ENCODE assay signal across 1 cellular context in the genomic region with DNA sequence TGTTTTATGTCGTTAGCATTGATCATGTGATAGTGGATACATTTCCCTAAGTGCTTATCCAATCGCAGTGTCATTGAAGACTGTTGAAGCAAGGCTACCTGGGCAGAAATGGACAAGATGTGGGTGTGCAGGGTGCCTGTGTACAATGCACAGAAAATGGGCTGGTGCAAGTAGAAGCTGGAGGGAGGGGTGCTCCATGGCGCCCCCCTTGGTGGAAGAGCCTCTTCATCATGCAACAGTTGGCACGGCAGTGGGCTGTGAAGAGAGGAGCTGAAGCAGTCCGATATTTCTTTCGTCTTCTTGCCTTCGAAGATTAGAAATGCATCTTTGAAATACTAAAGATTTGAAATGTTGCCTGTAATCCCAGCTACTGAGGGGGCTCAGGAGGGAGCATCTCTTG.
TF ChIP-seq lines count a peak whose summit lies in the region.

No MANE protein-coding gene starts in this region.

TF ChIP-seq in K562, 482 proteins besides CTCF, POLR2A, EP300 and RAD21:
- TF ChIP-seq, protein P1, sequence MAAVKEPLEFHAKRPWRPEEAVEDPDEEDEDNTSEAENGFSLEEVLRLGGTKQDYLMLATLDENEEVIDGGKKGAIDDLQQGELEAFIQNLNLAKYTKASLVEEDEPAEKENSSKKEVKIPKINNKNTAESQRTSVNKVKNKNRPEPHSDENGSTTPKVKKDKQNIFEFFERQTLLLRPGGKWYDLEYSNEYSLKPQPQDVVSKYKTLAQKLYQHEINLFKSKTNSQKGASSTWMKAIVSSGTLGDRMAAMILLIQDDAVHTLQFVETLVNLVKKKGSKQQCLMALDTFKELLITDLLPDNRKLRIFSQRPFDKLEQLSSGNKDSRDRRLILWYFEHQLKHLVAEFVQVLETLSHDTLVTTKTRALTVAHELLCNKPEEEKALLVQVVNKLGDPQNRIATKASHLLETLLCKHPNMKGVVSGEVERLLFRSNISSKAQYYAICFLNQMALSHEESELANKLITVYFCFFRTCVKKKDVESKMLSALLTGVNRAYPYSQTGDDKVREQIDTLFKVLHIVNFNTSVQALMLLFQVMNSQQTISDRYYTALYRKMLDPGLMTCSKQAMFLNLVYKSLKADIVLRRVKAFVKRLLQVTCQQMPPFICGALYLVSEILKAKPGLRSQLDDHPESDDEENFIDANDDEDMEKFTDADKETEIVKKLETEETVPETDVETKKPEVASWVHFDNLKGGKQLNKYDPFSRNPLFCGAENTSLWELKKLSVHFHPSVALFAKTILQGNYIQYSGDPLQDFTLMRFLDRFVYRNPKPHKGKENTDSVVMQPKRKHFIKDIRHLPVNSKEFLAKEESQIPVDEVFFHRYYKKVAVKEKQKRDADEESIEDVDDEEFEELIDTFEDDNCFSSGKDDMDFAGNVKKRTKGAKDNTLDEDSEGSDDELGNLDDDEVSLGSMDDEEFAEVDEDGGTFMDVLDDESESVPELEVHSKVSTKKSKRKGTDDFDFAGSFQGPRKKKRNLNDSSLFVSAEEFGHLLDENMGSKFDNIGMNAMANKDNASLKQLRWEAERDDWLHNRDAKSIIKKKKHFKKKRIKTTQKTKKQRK (IDR thresholded peaks at IDR 0.05; ENCODE audit: borderline replicate concordance, low read depth, low read length) = no peak
- TF ChIP-seq HDGF (IDR thresholded peaks at IDR 0.05) = no peak
- TF ChIP-seq, protein P2, sequence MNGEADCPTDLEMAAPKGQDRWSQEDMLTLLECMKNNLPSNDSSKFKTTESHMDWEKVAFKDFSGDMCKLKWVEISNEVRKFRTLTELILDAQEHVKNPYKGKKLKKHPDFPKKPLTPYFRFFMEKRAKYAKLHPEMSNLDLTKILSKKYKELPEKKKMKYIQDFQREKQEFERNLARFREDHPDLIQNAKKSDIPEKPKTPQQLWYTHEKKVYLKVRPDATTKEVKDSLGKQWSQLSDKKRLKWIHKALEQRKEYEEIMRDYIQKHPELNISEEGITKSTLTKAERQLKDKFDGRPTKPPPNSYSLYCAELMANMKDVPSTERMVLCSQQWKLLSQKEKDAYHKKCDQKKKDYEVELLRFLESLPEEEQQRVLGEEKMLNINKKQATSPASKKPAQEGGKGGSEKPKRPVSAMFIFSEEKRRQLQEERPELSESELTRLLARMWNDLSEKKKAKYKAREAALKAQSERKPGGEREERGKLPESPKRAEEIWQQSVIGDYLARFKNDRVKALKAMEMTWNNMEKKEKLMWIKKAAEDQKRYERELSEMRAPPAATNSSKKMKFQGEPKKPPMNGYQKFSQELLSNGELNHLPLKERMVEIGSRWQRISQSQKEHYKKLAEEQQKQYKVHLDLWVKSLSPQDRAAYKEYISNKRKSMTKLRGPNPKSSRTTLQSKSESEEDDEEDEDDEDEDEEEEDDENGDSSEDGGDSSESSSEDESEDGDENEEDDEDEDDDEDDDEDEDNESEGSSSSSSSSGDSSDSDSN (IDR thresholded peaks at IDR 0.05; ENCODE audit: borderline replicate concordance in 1 of 2, low read depth in 2 of 2, low read length in 2 of 2) = no peak
- TF ChIP-seq, protein P3, sequence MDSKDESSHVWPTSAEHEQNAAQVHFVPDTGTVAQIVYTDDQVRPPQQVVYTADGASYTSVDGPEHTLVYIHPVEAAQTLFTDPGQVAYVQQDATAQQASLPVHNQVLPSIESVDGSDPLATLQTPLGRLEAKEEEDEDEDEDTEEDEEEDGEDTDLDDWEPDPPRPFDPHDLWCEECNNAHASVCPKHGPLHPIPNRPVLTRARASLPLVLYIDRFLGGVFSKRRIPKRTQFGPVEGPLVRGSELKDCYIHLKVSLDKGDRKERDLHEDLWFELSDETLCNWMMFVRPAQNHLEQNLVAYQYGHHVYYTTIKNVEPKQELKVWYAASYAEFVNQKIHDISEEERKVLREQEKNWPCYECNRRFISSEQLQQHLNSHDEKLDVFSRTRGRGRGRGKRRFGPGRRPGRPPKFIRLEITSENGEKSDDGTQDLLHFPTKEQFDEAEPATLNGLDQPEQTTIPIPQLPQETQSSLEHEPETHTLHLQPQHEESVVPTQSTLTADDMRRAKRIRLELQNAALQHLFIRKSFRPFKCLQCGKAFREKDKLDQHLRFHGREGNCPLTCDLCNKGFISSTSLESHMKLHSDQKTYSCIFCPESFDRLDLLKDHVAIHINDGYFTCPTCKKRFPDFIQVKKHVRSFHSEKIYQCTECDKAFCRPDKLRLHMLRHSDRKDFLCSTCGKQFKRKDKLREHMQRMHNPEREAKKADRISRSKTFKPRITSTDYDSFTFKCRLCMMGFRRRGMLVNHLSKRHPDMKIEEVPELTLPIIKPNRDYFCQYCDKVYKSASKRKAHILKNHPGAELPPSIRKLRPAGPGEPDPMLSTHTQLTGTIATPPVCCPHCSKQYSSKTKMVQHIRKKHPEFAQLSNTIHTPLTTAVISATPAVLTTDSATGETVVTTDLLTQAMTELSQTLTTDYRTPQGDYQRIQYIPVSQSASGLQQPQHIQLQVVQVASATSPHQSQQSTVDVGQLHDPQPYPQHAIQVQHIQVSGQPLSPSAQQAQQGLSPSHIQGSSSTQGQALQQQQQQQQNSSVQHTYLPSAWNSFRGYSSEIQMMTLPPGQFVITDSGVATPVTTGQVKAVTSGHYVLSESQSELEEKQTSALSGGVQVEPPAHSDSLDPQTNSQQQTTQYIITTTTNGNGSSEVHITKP (IDR thresholded peaks at IDR 0.05; ENCODE audit: partially characterized antibody) = peak; percentile 58
- TF ChIP-seq, protein P4, sequence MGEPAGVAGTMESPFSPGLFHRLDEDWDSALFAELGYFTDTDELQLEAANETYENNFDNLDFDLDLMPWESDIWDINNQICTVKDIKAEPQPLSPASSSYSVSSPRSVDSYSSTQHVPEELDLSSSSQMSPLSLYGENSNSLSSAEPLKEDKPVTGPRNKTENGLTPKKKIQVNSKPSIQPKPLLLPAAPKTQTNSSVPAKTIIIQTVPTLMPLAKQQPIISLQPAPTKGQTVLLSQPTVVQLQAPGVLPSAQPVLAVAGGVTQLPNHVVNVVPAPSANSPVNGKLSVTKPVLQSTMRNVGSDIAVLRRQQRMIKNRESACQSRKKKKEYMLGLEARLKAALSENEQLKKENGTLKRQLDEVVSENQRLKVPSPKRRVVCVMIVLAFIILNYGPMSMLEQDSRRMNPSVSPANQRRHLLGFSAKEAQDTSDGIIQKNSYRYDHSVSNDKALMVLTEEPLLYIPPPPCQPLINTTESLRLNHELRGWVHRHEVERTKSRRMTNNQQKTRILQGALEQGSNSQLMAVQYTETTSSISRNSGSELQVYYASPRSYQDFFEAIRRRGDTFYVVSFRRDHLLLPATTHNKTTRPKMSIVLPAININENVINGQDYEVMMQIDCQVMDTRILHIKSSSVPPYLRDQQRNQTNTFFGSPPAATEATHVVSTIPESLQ (CRISPR knock-in tag; IDR thresholded peaks at IDR 0.05) = no peak
